Comparison of ENCODE assay signal across 33 cellular contexts in the genomic region with DNA sequence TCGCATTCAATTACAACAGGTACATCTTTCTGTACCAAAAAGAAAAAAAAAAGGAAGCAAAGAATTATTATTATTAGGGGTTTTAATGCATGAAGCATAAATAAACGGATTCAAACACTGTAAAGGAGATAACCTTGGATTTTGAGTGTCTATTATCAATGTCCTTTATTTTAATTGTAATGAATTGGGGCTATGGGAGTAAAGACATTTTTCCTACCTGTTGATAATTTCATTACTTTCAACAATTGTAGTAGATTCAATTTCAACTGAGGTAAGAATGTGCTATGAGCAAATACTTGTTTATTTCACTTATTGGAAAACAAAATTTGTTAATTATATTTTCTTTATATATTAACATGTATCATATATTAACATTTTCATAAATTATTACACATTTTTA.
"Had no signal": no experiment of that assay in that cellular context is flagged by ENCODE, and none has a peak within 500 bp of the region (broad histone marks: within the 10 kb centered on the region; RNA-seq: fewer than 3 reads in every experiment).

No MANE protein-coding gene starts in this region.

- ATAC-seq: activated naive CD4-positive, alpha-beta T cell treated with anti-CD3 and anti-CD28 coated beads, Interleukin-2, amount 50 U/mL, for 72 hours; activated naive CD8-positive, alpha-beta T cell treated with anti-CD3 and anti-CD28 coated beads, Interleukin-2, amount 50 U/mL, for 24 hours; activated T-cell treated with anti-CD3 and anti-CD28 coated beads, Interleukin-2, amount 50 U/mL, for 4 hours; activated T-cell treated with anti-CD3 and anti-CD28 coated beads, Interleukin-2, amount 50 U/mL, for 72 hours; activated T-helper 17 cell treated with anti-CD3 and anti-CD28 coated beads, Interleukin-2, amount 50 U/mL, for 72 hours; body of pancreas had no signal

- H3K4me1 ChIP-seq: adrenal gland, ascending aorta, body of pancreas, breast epithelium had no signal

- H3K27ac ChIP-seq: adrenal gland, ascending aorta, body of pancreas, brain microvascular endothelial cell, breast epithelium had no signal

- H3K36me3 ChIP-seq: adrenal gland, ascending aorta, brain microvascular endothelial cell, breast epithelium had no signal

- FAIRE-seq: astrocyte, bronchial epithelial cell had no signal

- H3K27me3 ChIP-seq: adrenal gland, ascending aorta, body of pancreas, brain microvascular endothelial cell, breast epithelium had no signal

- H3K9me3 ChIP-seq: adrenal gland, ascending aorta, body of pancreas, breast epithelium had no signal

- DNase-seq: activated effector memory CD4-positive, alpha-beta T cell treated with anti-CD3 and anti-CD28 coated beads, Interleukin-2, amount 50 U/mL, for 16 hours; activated effector memory CD4-positive, alpha-beta T cell treated with Interleukin-2 at 50 U/mL for 16 hours; activated gamma-delta T cell; activated gamma-delta T cell treated with Interleukin-2 at 50 U/mL for 16 hours; activated naive CD4-positive, alpha-beta T cell; activated naive CD4-positive, alpha-beta T cell treated with anti-CD3 and anti-CD28 coated beads for 36 hours; activated naive CD4-positive, alpha-beta T cell treated with anti-CD3 and anti-CD28 coated beads, Interleukin-2, amount 10 ng/mL, durations not matched to agents 7 days and 5 days; activated naive CD4-positive, alpha-beta T cell treated with anti-CD3 and anti-CD28 coated beads, Interleukin-2, amount 50 U/mL, for 16 hours; activated naive CD4-positive, alpha-beta T cell treated with Interleukin-2 at 50 U/mL for 16 hours; activated naive CD8-positive, alpha-beta T cell treated with anti-CD3 and anti-CD28 coated beads for 36 hours; activated naive CD8-positive, alpha-beta T cell treated with anti-CD3 and anti-CD28 coated beads, Interleukin-2, amount 10 ng/mL, durations not matched to agents 7 days and 5 days; activated naive CD8-positive, alpha-beta T cell treated with anti-CD3 and anti-CD28 coated beads, Interleukin-2, amount 50 U/mL, for 24 hours; activated T-cell treated with anti-CD3 and anti-CD28 coated beads, Interleukin-2, amount 50 U/mL, for 1 hour; activated T-cell treated with anti-CD3 and anti-CD28 coated beads, Interleukin-2, amount 50 U/mL, for 24 hours; activated T-cell treated with anti-CD3 and anti-CD28 coated beads, Interleukin-2, amount 50 U/mL, for 4 hours; activated T-cell treated with anti-CD3 and anti-CD28 coated beads, Interleukin-2, amount 50 U/mL, for 48 hours; activated T-cell treated with anti-CD3 and anti-CD28 coated beads, Interleukin-2, amount 50 U/mL, for 72 hours; adrenal gland; amniotic stem cell; amygdala; anterior cingulate cortex; aorta; body of pancreas; brain microvascular endothelial cell; caudate nucleus; central memory CD4-positive, alpha-beta T cell; cerebellar nuclear complex had no signal

- H3K4me3 ChIP-seq: adrenal gland, ascending aorta, body of pancreas, breast epithelium had no signal
